34 cellular contexts compared by ENCODE assay signal in the genomic region with DNA sequence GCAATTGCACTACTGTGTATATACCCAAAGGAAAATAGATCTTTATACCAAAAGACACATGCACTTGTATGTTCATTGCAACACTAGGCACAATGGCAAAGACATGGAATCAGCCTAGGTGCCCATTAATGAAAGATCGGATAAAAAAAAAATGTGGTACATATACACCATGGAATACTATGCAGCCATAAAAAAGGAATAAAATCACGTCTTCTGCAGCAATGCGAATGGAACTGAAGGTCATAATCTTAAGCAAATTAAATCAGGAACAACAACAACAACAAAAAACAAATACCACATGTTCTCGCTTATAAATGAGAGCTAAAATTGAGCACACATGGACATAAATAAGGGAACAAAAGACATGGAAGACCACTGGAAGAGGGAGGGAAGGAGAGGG.
"Had no signal": no experiment of that assay in that cellular context is flagged by ENCODE, and none has a peak within 500 bp of the region (broad histone marks: within the 10 kb centered on the region; RNA-seq: fewer than 3 reads in every experiment).

No MANE protein-coding gene starts in this region.

- DNase-seq: Karpas-422, Kasumi-1, MG63, MM.1S, MV-4-11, NCI-H1048, NCI-H1092, NCI-H1092 treated with DMSO at 0.1 percent for 48 hours, NCI-H1105, NCI-H1105 treated with DMSO at 0.1 percent for 48 hours, NCI-H1417, NCI-H1417 treated with DMSO at 0.1 percent for 48 hours, NCI-H1436, NCI-H1436 treated with DMSO at 0.1 percent for 48 hours, NCI-H146, NCI-H1694, NCI-H1694 treated with DMSO at 0.1 percent for 48 hours, NCI-H187, NCI-H187 treated with DMSO at 0.1 percent for 48 hours, NCI-H1930, NCI-H2029, NCI-H2029 treated with DMSO at 0.1 percent for 48 hours, NCI-H2081, NCI-H2081 treated with DMSO at 0.1 percent for 48 hours, NCI-H2107, NCI-H2171, NCI-H2171 treated with DMSO at 0.1 percent for 48 hours, NCI-H2227 treated with DMSO at 0.1 percent for 48 hours, NCI-H226, NCI-H345, NCI-H446, NCI-H446 treated with DMSO at 0.1 percent for 48 hours, NCI-H510A had no signal

- H3K4me3 ChIP-seq: MG63 had no signal

- H3K36me3 ChIP-seq: MG63 had no signal

- H3K9me3 ChIP-seq: MG63 had no signal

- H3K27me3 ChIP-seq: MG63 had no signal

- H3K4me2 ChIP-seq: KMS-11 had no signal

- H3K27ac ChIP-seq: KMS-11 had no signal

- H3K9ac ChIP-seq: KMS-11 had no signal
